Comparison of ENCODE assay signal across 20 cellular contexts in the genomic region with DNA sequence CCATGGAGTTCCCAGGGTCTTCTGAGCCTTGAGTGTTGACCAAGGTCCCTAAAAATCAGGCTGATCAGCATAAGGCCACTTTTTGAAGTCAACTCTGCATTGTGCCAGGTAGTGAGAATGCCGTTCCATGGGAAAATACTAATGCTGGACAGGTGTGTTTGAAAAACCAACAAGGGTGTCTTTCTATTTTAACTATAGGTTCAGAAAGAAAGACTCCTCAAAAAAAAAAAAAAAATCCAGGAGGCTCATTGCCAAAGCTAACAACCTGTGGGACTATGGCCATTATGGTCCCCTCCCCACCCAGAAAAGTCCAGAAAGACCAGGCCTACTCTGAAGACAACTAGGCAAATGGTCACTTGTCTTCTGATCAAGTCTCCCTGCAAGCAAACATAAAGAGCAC. TPM values are rescaled to one million over a fixed set of nuclear protein-coding genes. Genes with fewer than 3 reads are reported as not detected.
A peak's percentile ranks its signal among the peaks of the same experiment; 100 is the strongest.
DNase-seq lines count a peak whose midpoint lies in the region; ATAC-seq and TF ChIP-seq lines count a peak whose summit lies in the region.
"Had no signal": no experiment of that assay in that cellular context is flagged by ENCODE, and none has a peak within 500 bp of the region (broad histone marks: within the 10 kb centered on the region; RNA-seq: fewer than 3 reads in every experiment).

No MANE protein-coding gene starts in this region.

- H3K27ac ChIP-seq in left ventricle myocardium inferior (replicated peaks) (peak overlapping the region; percentile 52), neural progenitor cell (no peak overlapping the region), psoas muscle (peak overlapping the region; percentile 81)

- no peak overlapping the region for H3K27ac Mint-ChIP-seq in neural progenitor cell
- H3K27ac Mint-ChIP-seq in stimulated activated memory B cell treated with anti-CD40 and anti-IgM and Interleukin-4, amounts not matched to agents 10 μg/mL and 1 μg/mL and 100 μg/mL, for 72 hours, result no peak overlapping the region
- H3K27ac Mint-ChIP-seq: CD4-positive, alpha-beta memory T cell; HFFc6 had no signal

- H3F3A ChIP-seq in neural progenitor cell (ENCODE audit: low read depth), result peaks cover 23% of the 10 kb centered on the region

- ATAC-seq in left ventricle myocardium superior (no peak), psoas muscle (no peak), GM21528 (IDR thresholded peaks at IDR 0.05; ENCODE audit: low FRiP score, unreplicated experiment) (no peak)
- no peak for ATAC-seq in stimulated activated memory B cell treated with anti-CD40 and anti-IgM and Interleukin-4, amounts not matched to agents 10 μg/mL and 1 μg/mL and 100 μg/mL, for 72 hours

- 71 to 80% (median 72%) methylated on average over 1 of the region's 1 CpG for WGBS in psoas muscle, 3 donors

- no peak overlapping the region for H3K4me3 ChIP-seq in left ventricle myocardium inferior
- no peak overlapping the region for H3K4me3 ChIP-seq in neural progenitor cell
- no peak overlapping the region for H3K4me3 ChIP-seq in psoas muscle
- H3K4me3 ChIP-seq: HAP-1 had no signal

- H3K9me3 ChIP-seq in left ventricle myocardium inferior (replicated peaks) (no peaks in the 10 kb centered on the region), neural progenitor cell (ENCODE audit: low read depth) (no peaks in the 10 kb centered on the region), psoas muscle (no peaks in the 10 kb centered on the region)
- H3K9me3 ChIP-seq: Caco-2, HAP-1 had no signal

- H3K9ac ChIP-seq in neural progenitor cell, result no peak overlapping the region

- DNase-seq in left ventricle myocardium inferior (no peak), left ventricle myocardium superior (no peak), neural progenitor cell (ENCODE audit: low spot score) (no peak), psoas muscle (no peak), glomerular visceral epithelial cell (ENCODE audit: extremely low spot score) (no peak)
- DNase-seq: C1 segment of cervical spinal cord; Caco-2; CD4-positive, alpha-beta memory T cell; DMS153; DMS79 treated with DMSO at 0.1 percent for 48 hours; GF-D8; GOT3; HFFc6 had no signal

- H4K20me1 ChIP-seq in neural progenitor cell (ENCODE audit: low read depth), result no peaks in the 10 kb centered on the region

- no peaks in the 10 kb centered on the region for H3K79me2 ChIP-seq in neural progenitor cell (ENCODE audit: low read depth)

- H3K4me1 Mint-ChIP-seq in neural progenitor cell, result peaks cover 42% of the 10 kb centered on the region
- H3K4me1 Mint-ChIP-seq in stimulated activated memory B cell treated with anti-CD40 and anti-IgM and Interleukin-4, amounts not matched to agents 10 μg/mL and 1 μg/mL and 100 μg/mL, for 72 hours, result no peaks in the 10 kb centered on the region
- H3K4me1 Mint-ChIP-seq: CD4-positive, alpha-beta memory T cell had no signal

- TF ChIP-seq CTCF in left ventricle myocardium inferior (IDR thresholded peaks at IDR 0.05; ENCODE audit: borderline replicate concordance) (no peak), neural progenitor cell (IDR thresholded peaks at IDR 0.05) (no peak), psoas muscle (IDR thresholded peaks at IDR 0.05) (no peak)

- H3K4me1 ChIP-seq in left ventricle myocardium inferior (peaks cover 75% of the 10 kb centered on the region), neural progenitor cell (peaks cover 50% of the 10 kb centered on the region), psoas muscle (peaks cover 44% of the 10 kb centered on the region)
- H3K4me1 ChIP-seq: Caco-2 had no signal

- intact Hi-C loops in left ventricle myocardium inferior (cut with micrococcal nuclease), result no loop called here
- intact Hi-C loops in left ventricle myocardium superior (cut with micrococcal nuclease), result no loop called here
- intact Hi-C loops in psoas muscle (cut with DNase I), result no loop called here

- no peaks in the 10 kb centered on the region for H3K9me3 Mint-ChIP-seq in neural progenitor cell
- H3K9me3 Mint-ChIP-seq in stimulated activated memory B cell treated with anti-CD40 and anti-IgM and Interleukin-4, amounts not matched to agents 10 μg/mL and 1 μg/mL and 100 μg/mL, for 72 hours, result no peaks in the 10 kb centered on the region
- H3K9me3 Mint-ChIP-seq: CD4-positive, alpha-beta memory T cell; HFFc6 had no signal

- H3K4me3 Mint-ChIP-seq in neural progenitor cell, result no peak overlapping the region
- H3K4me3 Mint-ChIP-seq in stimulated activated memory B cell treated with anti-CD40 and anti-IgM and Interleukin-4, amounts not matched to agents 10 μg/mL and 1 μg/mL and 100 μg/mL, for 72 hours, result no peak overlapping the region
- H3K4me3 Mint-ChIP-seq: CD4-positive, alpha-beta memory T cell; HFFc6 had no signal

- H3K36me3 ChIP-seq in left ventricle myocardium inferior, result peaks cover 59% of the 10 kb centered on the region
- no peaks in the 10 kb centered on the region for H3K36me3 ChIP-seq in neural progenitor cell
- peaks cover 0 to 95% of the 10 kb centered on the region in 2 donors for H3K36me3 ChIP-seq in psoas muscle (ENCODE audit: insufficient read depth in 1 of 2, low read depth in 1 of 2)
- H3K36me3 ChIP-seq: HAP-1 had no signal

- H3K27me3 Mint-ChIP-seq in neural progenitor cell (ENCODE audit: insufficient read depth, low read depth), result peaks cover 9% of the 10 kb centered on the region
- H3K27me3 Mint-ChIP-seq in stimulated activated memory B cell treated with anti-CD40 and anti-IgM and Interleukin-4, amounts not matched to agents 10 μg/mL and 1 μg/mL and 100 μg/mL, for 72 hours, result peaks cover 32% of the 10 kb centered on the region

- no peak overlapping the region for H2AFZ ChIP-seq in neural progenitor cell (replicated peaks)

- peaks cover 64% of the 10 kb centered on the region for H3K27me3 ChIP-seq in left ventricle myocardium inferior (ENCODE audit: low read depth)
- peaks cover 10% of the 10 kb centered on the region for H3K27me3 ChIP-seq in neural progenitor cell
- H3K27me3 ChIP-seq in psoas muscle (ENCODE audit: insufficient read depth in 3 of 3, low read length in 2 of 3), result no peaks in the 10 kb centered on the region

- no peaks in the 10 kb centered on the region for H3K36me3 Mint-ChIP-seq in neural progenitor cell
- no peaks in the 10 kb centered on the region for H3K36me3 Mint-ChIP-seq in stimulated activated memory B cell treated with anti-CD40 and anti-IgM and Interleukin-4, amounts not matched to agents 10 μg/mL and 1 μg/mL and 100 μg/mL, for 72 hours
- H3K36me3 Mint-ChIP-seq: CD4-positive, alpha-beta memory T cell had no signal

- H3K4me2 ChIP-seq in neural progenitor cell, result peak overlapping the region; percentile 63

RNA-seq across cellular contexts. Expression of gene NRAP, which starts 44.4 kb away (rescaled TPM):
- 1,025 TPM for total RNA-seq in left ventricle myocardium inferior
- 826 TPM for total RNA-seq in left ventricle myocardium superior
- not detected in 2 replicates for total RNA-seq in neural progenitor cell (ENCODE audit: low replicate concordance)
- 1,000 to 10,000 TPM; 1,429 to 2,239 (median 2,182) TPM for total RNA-seq in psoas muscle
- 100 to 1,000 TPM in 2 of 3 donors, 10 to 100 TPM in 1; 41.4 to 503 (median 320) TPM for polyA plus RNA-seq in psoas muscle
- total RNA-seq: A172; CD4-positive, alpha-beta memory T cell; Daoy; G401; HFFc6 had no signal
- polyA plus RNA-seq: BJ; CD4-positive, alpha-beta memory T cell had no signal

Comparison
In these comparisons a context has a peak if more than half of its experiments do, and no peak if none do; other contexts are left out.
1. RNA of gene NRAP, which starts 44.4 kb away (total RNA-seq): 1,429 to 2,239 TPM in psoas muscle, 1,025 TPM in left ventricle myocardium inferior (single experiment) and 826 TPM in left ventricle myocardium superior (single experiment); not detected in neural progenitor cell; every median in the first group is over 100 times any median in the second.